15 cellular contexts compared by ENCODE assay signal in genomic region chr22:24507742-24508141, GRCh38. TPM values are rescaled to one million over a fixed set of nuclear protein-coding genes. Genes with fewer than 3 reads are reported as not detected.
DNase-seq lines count a peak whose midpoint lies in the region; TF ChIP-seq lines count a peak whose summit lies in the region.
"Had no signal": no experiment of that assay in that cellular context is flagged by ENCODE, and none has a peak within 500 bp of the region (broad histone marks: within the 10 kb centered on the region; RNA-seq: fewer than 3 reads in every experiment).

No MANE protein-coding gene starts in this region.

- no peaks in the 10 kb centered on the region for H3F3A ChIP-seq in smooth muscle cell (ENCODE audit: low read depth)

- intact Hi-C loops in posterior cingulate gyrus (cut with DNase I) = no loop called here
- intact Hi-C loops in sigmoid colon (cut with DNase I) = no loop called here

- H3K4me2 ChIP-seq in smooth muscle cell = peak overlapping the region; percentile 12

- H3K79me2 ChIP-seq in smooth muscle cell (ENCODE audit: low read depth) = no peaks in the 10 kb centered on the region

- TF ChIP-seq CTCF in smooth muscle cell (IDR thresholded peaks at IDR 0.05; ENCODE audit: borderline replicate concordance, insufficient read depth, poor library complexity, severe bottlenecking) = no peak
- no peak for TF ChIP-seq CTCF in sigmoid colon (IDR thresholded peaks at IDR 0.05)

- H2AFZ ChIP-seq in smooth muscle cell (ENCODE audit: low read depth) = no peak overlapping the region

- DNase-seq in germinal center (ENCODE audit: low spot score) = peak; percentile 72
- no peak for DNase-seq in smooth muscle cell (lab: John Stamatoyannopoulos, UW; ENCODE audit: unreplicated experiment)
- no peak for DNase-seq in posterior cingulate gyrus
- DNase-seq in sigmoid colon = no peak
- DNase-seq: activated CD4-positive, alpha-beta memory T cell treated with anti-CD3 and anti-CD28 coated beads for 36 hours; activated effector memory CD4-positive, alpha-beta T cell treated with anti-CD3 and anti-CD28 coated beads, Interleukin-2, amount 50 U/mL, for 16 hours; CD4-positive, alpha-beta T cell; cortex of kidney; hippocampal formation; NK-92 treated with Interleukin-12 subunit alpha and Interleukin-12 subunit beta, amount 100 ng/mL, for 24 hours; occipital lobe; substantia nigra had no signal

- no peak for TF ChIP-seq EP300 in sigmoid colon (IDR thresholded peaks at IDR 0.05)

- 32% methylated on average over 8 of the region's 8 CpGs for WGBS in smooth muscle cell (ENCODE audit: low lambda C conversion rate)
- 89 to 90% methylated on average over 8 of the region's 8 CpGs for WGBS in sigmoid colon, 2 donors

- no peaks in the 10 kb centered on the region for H3K36me3 ChIP-seq in HUES6 (ENCODE audit: control insufficient read depth, insufficient read depth, low read length)
- no peaks in the 10 kb centered on the region for H3K36me3 ChIP-seq in smooth muscle cell (ENCODE audit: low read depth)
- H3K36me3 ChIP-seq in sigmoid colon = no peaks in the 10 kb centered on the region
- H3K36me3 ChIP-seq: ascending aorta, SJSA1 had no signal

- H3K9ac ChIP-seq in HUES6 (ENCODE audit: low read length) (no peak overlapping the region), smooth muscle cell (ENCODE audit: low read depth) (no peak overlapping the region)

- H3K4me1 ChIP-seq in HUES6 (ENCODE audit: control insufficient read depth, insufficient read depth, low read length) (peaks cover 20% of the 10 kb centered on the region), smooth muscle cell (ENCODE audit: low read depth) (peaks cover 13% of the 10 kb centered on the region), sigmoid colon (peaks cover 0 to 8% (median 3%) of the 10 kb centered on the region in 4 donors)

- H3K4me3 ChIP-seq in HUES6 (ENCODE audit: low read depth, low read length) (peak overlapping the region; percentile 35), smooth muscle cell (no peak overlapping the region), sigmoid colon (no peak overlapping the region)
- H3K4me3 ChIP-seq: ascending aorta, SJSA1 had no signal

- H4K20me1 ChIP-seq in smooth muscle cell (ENCODE audit: low read depth) = no peaks in the 10 kb centered on the region

- H3K27me3 ChIP-seq in HUES6 (ENCODE audit: control insufficient read depth, insufficient read depth, low read length) (no peaks in the 10 kb centered on the region), smooth muscle cell (ENCODE audit: low read depth) (peaks cover 8% of the 10 kb centered on the region), sigmoid colon (no peaks in the 10 kb centered on the region)
- H3K27me3 ChIP-seq: ascending aorta, SJSA1 had no signal

- H3K27ac ChIP-seq in HUES6 (ENCODE audit: low read depth, low read length) = peak overlapping the region; percentile 18; the same call in 1 of the 2 replicates
- H3K27ac ChIP-seq in smooth muscle cell (ENCODE audit: low read depth) = no peak overlapping the region
- H3K27ac ChIP-seq in sigmoid colon = no peak overlapping the region
- H3K27ac ChIP-seq: ascending aorta, SJSA1 had no signal

- no peaks in the 10 kb centered on the region for H3K9me3 ChIP-seq in HUES6 (ENCODE audit: control insufficient read depth, insufficient read depth, low read depth, low read length)
- no peaks in the 10 kb centered on the region for H3K9me3 ChIP-seq in smooth muscle cell (replicated peaks; ENCODE audit: low read depth)
- no peaks in the 10 kb centered on the region for H3K9me3 ChIP-seq in sigmoid colon
- H3K9me3 ChIP-seq: ascending aorta, SJSA1 had no signal

- no peak for TF ChIP-seq POLR2A in sigmoid colon (IDR thresholded peaks at IDR 0.05)

RNA-seq across cellular contexts. Expression of gene UPB1, which starts 12.6 kb away (rescaled TPM):
- total RNA-seq in smooth muscle cell (not detected in 2 replicates), sigmoid colon (under 1 TPM in 2 of 4 donors, not detected in 2; 0.36 to 0.83 TPM)
- polyA plus RNA-seq in smooth muscle cell (0.21 and 0.38 TPM in 2 replicates), sigmoid colon (under 1 TPM in 1 of 3 donors, not detected in 2; 0.28 TPM)
- total RNA-seq: ascending aorta, occipital lobe had no signal

RNA-seq across cellular contexts. Expression of gene GUCD1, which starts 47.2 kb away (rescaled TPM):
- total RNA-seq in smooth muscle cell (54.3 and 64.6 TPM in 2 replicates), sigmoid colon (10 to 100 TPM; 85.6 to 98.6 (median 89.4) TPM)
- polyA plus RNA-seq in smooth muscle cell (43.6 and 56.0 TPM in 2 replicates), sigmoid colon (100 to 1,000 TPM; 153 to 301 (median 160) TPM)

RNA-seq across cellular contexts. Expression of gene SNRPD3, which starts 48.1 kb away (rescaled TPM):
- total RNA-seq in smooth muscle cell = 114 and 198 TPM in 2 replicates
- 92.3 and 97.6 TPM in 2 replicates for polyA plus RNA-seq in smooth muscle cell
- total RNA-seq in sigmoid colon = 100 to 1,000 TPM; 104 to 156 (median 133) TPM
- polyA plus RNA-seq in sigmoid colon = 100 to 1,000 TPM; 111 to 159 (median 146) TPM
